ENCODE assay signal across 11 cellular contexts in genomic region chr1:38153426-38154088, GRCh38.
A peak's percentile ranks its signal among the peaks of the same experiment; 100 is the strongest.
DNase-seq lines count a peak whose midpoint lies in the region; ATAC-seq and TF ChIP-seq lines count a peak whose summit lies in the region.
"Had no signal": no experiment of that assay in that cellular context is flagged by ENCODE, and none has a peak within 500 bp of the region (broad histone marks: within the 10 kb centered on the region; RNA-seq: fewer than 3 reads in every experiment).

No MANE protein-coding gene starts in this region.

- TF ChIP-seq CTCF in CD4-positive, alpha-beta T cell (IDR thresholded peaks at IDR 0.05): no peak
- TF ChIP-seq CTCF in natural killer cell (IDR thresholded peaks at IDR 0.05): no peak

- no peaks in the 10 kb centered on the region for H3K27me3 ChIP-seq in CD4-positive, alpha-beta T cell (ENCODE audit: control insufficient read depth, insufficient read depth, low read length)

- CTCF ChIA-PET in CD4-positive, alpha-beta T cell (lab: Charles Lee): no interaction called here

- H3K4me1 Mint-ChIP-seq in memory B cell: peaks cover 28% of the 10 kb centered on the region
- no peaks in the 10 kb centered on the region for H3K4me1 Mint-ChIP-seq in CD4-positive, alpha-beta T cell (ENCODE audit: low read depth)
- no peaks in the 10 kb centered on the region for H3K4me1 Mint-ChIP-seq in natural killer cell

- H3K27me3 Mint-ChIP-seq in memory B cell: peaks cover 2% of the 10 kb centered on the region
- peaks cover 52% of the 10 kb centered on the region for H3K27me3 Mint-ChIP-seq in CD4-positive, alpha-beta T cell
- peaks cover 14 to 20% of the 10 kb centered on the region in 2 donors for H3K27me3 Mint-ChIP-seq in natural killer cell (ENCODE audit: low read depth in 2 of 2)

- intact Hi-C loops in CD4-positive, alpha-beta T cell (cut with DNase I, micrococcal nuclease): no loop called here
- intact Hi-C loops in natural killer cell (cut with micrococcal nuclease): no loop called here

- no peaks in the 10 kb centered on the region for H3K36me3 Mint-ChIP-seq in memory B cell
- no peaks in the 10 kb centered on the region for H3K36me3 Mint-ChIP-seq in CD4-positive, alpha-beta T cell (ENCODE audit: low read depth)
- H3K36me3 Mint-ChIP-seq in natural killer cell: no peaks in the 10 kb centered on the region

- in situ Hi-C loops in G401 (cut with HindIII; ENCODE audit: low sequenced_read_pairs): no loop called here

- H3K9me3 Mint-ChIP-seq in memory B cell (no peaks in the 10 kb centered on the region), natural killer cell (no peaks in the 10 kb centered on the region)
- no peaks in the 10 kb centered on the region for H3K9me3 Mint-ChIP-seq in CD4-positive, alpha-beta T cell

- no peak overlapping the region for H3K27ac ChIP-seq in CD4-positive, alpha-beta T cell (ENCODE audit: low read depth, low read length)
- H3K27ac ChIP-seq: foreskin keratinocyte, KMS-11 had no signal

- POLR2A ChIA-PET in CD4-positive, alpha-beta T cell (lab: Charles Lee): no interaction called here

- H3K27ac Mint-ChIP-seq in memory B cell (peak overlapping the region; percentile 25), natural killer cell (no peak overlapping the region)
- no peak overlapping the region for H3K27ac Mint-ChIP-seq in CD4-positive, alpha-beta T cell

- H3K4me3 Mint-ChIP-seq in memory B cell (peak overlapping the region; percentile 19), natural killer cell (no peak overlapping the region)
- no peak overlapping the region for H3K4me3 Mint-ChIP-seq in CD4-positive, alpha-beta T cell

- ATAC-seq in memory B cell (ENCODE audit: low read depth): no peak
- no peak for ATAC-seq in CD4-positive, alpha-beta T cell (ENCODE audit: poor library complexity)
- no peak for ATAC-seq in natural killer cell

- DNase-seq in DMS153 treated with DMSO at 0.1 percent for 48 hours (lab: John Stamatoyannopoulos, UW; ENCODE audit: unreplicated experiment) (peak; percentile 14), NCI-H1105 (lab: John Stamatoyannopoulos, UW) (peak; percentile 15), NCI-H69 (lab: John Stamatoyannopoulos, UW) (peak; percentile 2), memory B cell (ENCODE audit: low spot score in 2 of 2) (no peak), natural killer cell (no peak), G401 (ENCODE audit: low spot score) (no peak)
- DNase-seq in CD4-positive, alpha-beta T cell: no peak
- DNase-seq: activated gamma-delta T cell treated with Interleukin-2 at 50 U/mL for 16 hours, foreskin keratinocyte, NCI-H2227 treated with DMSO at 0.1 percent for 48 hours had no signal

- H3K9me3 ChIP-seq in CD4-positive, alpha-beta T cell (ENCODE audit: control insufficient read depth, low read length): no peaks in the 10 kb centered on the region

Comparison
In these comparisons a context has a peak if more than half of its experiments do, and no peak if none do; other contexts are left out.
1. DNase-seq: peak in DMS153 treated with DMSO at 0.1 percent for 48 hours (single experiment), NCI-H1105 (single experiment) and NCI-H69 (single experiment); none in memory B cell (0 of 2), CD4-positive, alpha-beta T cell (0 of 10), natural killer cell (single experiment) and G401 (single experiment).